ENCODE assay signal across 23 cellular contexts in the genomic region with DNA sequence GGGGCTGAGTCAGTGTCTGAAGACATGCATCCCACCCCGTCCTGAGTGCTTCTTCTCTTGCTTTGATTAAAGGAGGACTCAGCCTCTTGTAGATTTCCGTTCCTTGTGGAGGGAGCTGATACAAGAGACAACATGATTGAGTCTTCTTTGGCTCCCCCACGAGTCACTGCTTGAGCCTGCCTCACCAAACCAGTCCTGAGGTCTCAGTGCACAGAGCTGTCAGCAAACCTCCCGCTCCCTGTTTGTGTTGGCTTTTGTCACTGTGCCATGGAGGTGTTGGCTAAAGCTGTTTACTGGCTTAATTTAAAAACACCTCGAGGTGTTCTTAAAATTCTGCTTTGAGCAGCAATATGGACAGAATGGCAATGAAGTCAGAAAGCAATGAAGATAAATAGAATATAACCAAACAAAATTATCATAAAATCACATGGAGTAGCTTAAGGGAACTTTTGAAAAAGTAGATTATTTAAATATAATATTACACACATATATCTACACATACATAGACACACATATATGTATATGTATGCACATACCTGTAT.
"Had no signal": no experiment of that assay in that cellular context is flagged by ENCODE, and none has a peak within 500 bp of the region (broad histone marks: within the 10 kb centered on the region; RNA-seq: fewer than 3 reads in every experiment).

No MANE protein-coding gene starts in this region.

- H3K9me3 Mint-ChIP-seq: activated naive CD8-positive, alpha-beta T cell treated with anti-CD3 and anti-CD28 coated beads for 36 hours; activated T-cell treated with anti-CD3 and anti-CD28 coated beads, Interleukin-2, amount 50 U/mL, for 4 hours; activated T-helper 2 cell treated with anti-CD3 and anti-CD28 coated beads, Interferon-gamma antibody, Interleukin-2, Interleukin-4, amounts not matched to agents 10 μg/mL and 5 μg/mL and 100 μg/mL, durations not matched to agents 14 hours and 24 hours and 36 hours; nephron progenitor cell; stimulated activated naive B cell treated with anti-CD40 and anti-IgM and Interleukin-4, amounts not matched to agents 10 μg/mL and 1 μg/mL and 100 μg/mL, for 72 hours; WTC11 had no signal

- H3K27ac Mint-ChIP-seq: activated naive CD8-positive, alpha-beta T cell treated with anti-CD3 and anti-CD28 coated beads for 36 hours; activated T-helper 2 cell treated with anti-CD3 and anti-CD28 coated beads, Interferon-gamma antibody, Interleukin-2, Interleukin-4, amounts not matched to agents 10 μg/mL and 5 μg/mL and 100 μg/mL, durations not matched to agents 14 hours and 24 hours and 36 hours; nephron progenitor cell; stimulated activated naive B cell treated with anti-CD40 and anti-IgM and Interleukin-4, amounts not matched to agents 10 μg/mL and 1 μg/mL and 100 μg/mL, for 72 hours; WTC11 had no signal

- H3K4me2 ChIP-seq: smooth muscle cell had no signal

- H3K36me3 ChIP-seq: colonic mucosa, left lung, upper lobe of left lung had no signal

- H3K36me3 Mint-ChIP-seq: activated naive CD8-positive, alpha-beta T cell treated with anti-CD3 and anti-CD28 coated beads for 36 hours; WTC11 had no signal

- H3K4me3 Mint-ChIP-seq: activated naive CD8-positive, alpha-beta T cell treated with anti-CD3 and anti-CD28 coated beads for 36 hours; activated T-cell treated with anti-CD3 and anti-CD28 coated beads, Interleukin-2, amount 50 U/mL, for 4 hours; nephron progenitor cell; stimulated activated naive B cell treated with anti-CD40 and anti-IgM and Interleukin-4, amounts not matched to agents 10 μg/mL and 1 μg/mL and 100 μg/mL, for 72 hours; WTC11 had no signal

- H3K9me3 ChIP-seq: colonic mucosa, left lung, testis, upper lobe of left lung had no signal

- ATAC-seq: activated T-cell treated with anti-CD3 and anti-CD28 coated beads, Interleukin-2, amount 50 U/mL, for 4 hours; left lung; sciatic nerve; WTC11 had no signal

- H3K4me3 ChIP-seq: colonic mucosa, left lung, lung, smooth muscle cell, testis, upper lobe of left lung had no signal

- H3K27me3 ChIP-seq: colonic mucosa, left lung, testis, upper lobe of left lung had no signal

- FAIRE-seq: astrocyte had no signal

- H3K27ac ChIP-seq: colonic mucosa, parathyroid adenoma, testis, upper lobe of left lung had no signal

- H3K27me3 Mint-ChIP-seq: activated naive CD8-positive, alpha-beta T cell treated with anti-CD3 and anti-CD28 coated beads for 36 hours; stimulated activated naive B cell treated with anti-CD40 and anti-IgM and Interleukin-4, amounts not matched to agents 10 μg/mL and 1 μg/mL and 100 μg/mL, for 72 hours had no signal

- H3K4me1 ChIP-seq: colonic mucosa, parathyroid adenoma, testis had no signal

- H2AFZ ChIP-seq: parathyroid adenoma had no signal

- DNase-seq: activated CD4-positive, alpha-beta T cell treated with anti-CD3 and anti-CD28 coated beads, Interleukin-2, amount 50 U/mL, for 48 hours; activated CD8-positive, alpha-beta memory T cell treated with anti-CD3 and anti-CD28 coated beads, Interleukin-2, amount 50 U/mL, for 48 hours; activated naive CD4-positive, alpha-beta T cell treated with Interleukin-2 at 50 U/mL for 16 hours; activated naive CD8-positive, alpha-beta T cell treated with anti-CD3 and anti-CD28 coated beads for 36 hours; activated T-cell treated with anti-CD3 and anti-CD28 coated beads, Interleukin-2, amount 50 U/mL, for 4 hours; colonic mucosa; foreskin melanocyte; kidney glomerular epithelial cell; left lung; nephron progenitor cell; nucleus accumbens; stimulated activated CD4-positive, alpha-beta T cell treated with anti-CD3 and anti-CD28 coated beads, Interleukin-15, amount 100 ng/mL, for 24 hours; stimulated activated naive B cell treated with anti-CD40 and anti-IgM and Interleukin-4, amounts not matched to agents 10 μg/mL and 1 μg/mL and 100 μg/mL, for 72 hours; T-helper 9 cell; testis; upper lobe of left lung had no signal

- H3K9ac ChIP-seq: parathyroid adenoma had no signal

- H3K4me1 Mint-ChIP-seq: activated naive CD8-positive, alpha-beta T cell treated with anti-CD3 and anti-CD28 coated beads for 36 hours had no signal
